21 cellular contexts compared by ENCODE assay signal in genomic region chrX:8647176-8647575, GRCh38.
"Had no signal": no experiment of that assay in that cellular context is flagged by ENCODE, and none has a peak within 500 bp of the region (broad histone marks: within the 10 kb centered on the region; RNA-seq: fewer than 3 reads in every experiment).

No MANE protein-coding gene starts in this region.

- H3K9me3 Mint-ChIP-seq: activated T-cell treated with anti-CD3 and anti-CD28 coated beads, Interleukin-2, amount 50 U/mL, for 4 hours; activated T-helper 2 cell treated with anti-CD3 and anti-CD28 coated beads, Interferon-gamma antibody, Interleukin-2, Interleukin-4, amounts not matched to agents 10 μg/mL and 5 μg/mL and 100 μg/mL, durations not matched to agents 14 hours and 24 hours and 36 hours; natural killer cell treated with Interleukin-12 subunit alpha and Interleukin-12 subunit beta and Interleukin-15 and Interleukin-18, amount 100 ng/mL, for 72 hours; WTC11 had no signal

- H3K9me3 ChIP-seq: adrenal gland, gastroesophageal sphincter, neutrophil, ovary, prostate gland, upper lobe of right lung had no signal

- H3K4me3 ChIP-seq: adrenal gland, gastroesophageal sphincter, ovary, prostate gland, upper lobe of right lung had no signal

- H3K27me3 Mint-ChIP-seq: activated naive CD8-positive, alpha-beta T cell; natural killer cell treated with Interleukin-12 subunit alpha and Interleukin-12 subunit beta and Interleukin-15 and Interleukin-18, amount 100 ng/mL, for 72 hours had no signal

- H3K4me1 ChIP-seq: adrenal gland, gastroesophageal sphincter, prostate gland, upper lobe of right lung had no signal

- DNase-seq: activated CD8-positive, alpha-beta memory T cell treated with anti-CD3 and anti-CD28 coated beads, Interleukin-2, amount 50 U/mL, for 48 hours; activated naive CD4-positive, alpha-beta T cell; activated T-cell treated with anti-CD3 and anti-CD28 coated beads, Interleukin-2, amount 50 U/mL, for 4 hours; adrenal gland; effector CD4-positive, alpha-beta T cell; head of caudate nucleus; hypothalamus; left ventricle myocardium superior; midbrain; ovary; stimulated activated CD4-positive, alpha-beta T cell treated with anti-CD3 and anti-CD28 coated beads, Interleukin-4, amount 100 ng/mL, for 24 hours; stimulated activated naive CD8-positive, alpha-beta T cell treated with anti-CD3 and anti-CD28 coated beads, Interleukin-15, Interleukin-2, amounts not matched to agents 100 U/mL and 50 U/mL, for 24 hours; T-helper 1 cell; upper lobe of right lung had no signal

- H3K27ac ChIP-seq: adrenal gland, gastroesophageal sphincter, neutrophil, ovary, prostate gland, upper lobe of right lung had no signal

- H3K27ac Mint-ChIP-seq: activated naive CD8-positive, alpha-beta T cell; activated T-helper 2 cell treated with anti-CD3 and anti-CD28 coated beads, Interferon-gamma antibody, Interleukin-2, Interleukin-4, amounts not matched to agents 10 μg/mL and 5 μg/mL and 100 μg/mL, durations not matched to agents 14 hours and 24 hours and 36 hours; natural killer cell treated with Interleukin-12 subunit alpha and Interleukin-12 subunit beta and Interleukin-15 and Interleukin-18, amount 100 ng/mL, for 72 hours; WTC11 had no signal

- H3K4me3 Mint-ChIP-seq: activated naive CD8-positive, alpha-beta T cell; activated T-cell treated with anti-CD3 and anti-CD28 coated beads, Interleukin-2, amount 50 U/mL, for 4 hours; natural killer cell treated with Interleukin-12 subunit alpha and Interleukin-12 subunit beta and Interleukin-15 and Interleukin-18, amount 100 ng/mL, for 72 hours; WTC11 had no signal

- H3K27me3 ChIP-seq: adrenal gland, gastroesophageal sphincter, neutrophil, ovary, upper lobe of right lung had no signal

- H3K36me3 Mint-ChIP-seq: activated naive CD8-positive, alpha-beta T cell; natural killer cell treated with Interleukin-12 subunit alpha and Interleukin-12 subunit beta and Interleukin-15 and Interleukin-18, amount 100 ng/mL, for 72 hours; WTC11 had no signal

- H3K36me3 ChIP-seq: adrenal gland, gastroesophageal sphincter, neutrophil, ovary, prostate gland, upper lobe of right lung had no signal

- ATAC-seq: activated T-cell treated with anti-CD3 and anti-CD28 coated beads, Interleukin-2, amount 50 U/mL, for 4 hours; gastroesophageal sphincter; left ventricle myocardium superior; natural killer cell treated with Interleukin-12 subunit alpha and Interleukin-12 subunit beta and Interleukin-15 and Interleukin-18, amount 100 ng/mL, for 72 hours; stimulated activated naive CD8-positive, alpha-beta T cell treated with anti-CD3 and anti-CD28 coated beads, Interleukin-15, Interleukin-2, amounts not matched to agents 100 U/mL and 50 U/mL, for 24 hours; upper lobe of right lung; WTC11 had no signal
